16 cellular contexts compared by ENCODE assay signal in the genomic region with DNA sequence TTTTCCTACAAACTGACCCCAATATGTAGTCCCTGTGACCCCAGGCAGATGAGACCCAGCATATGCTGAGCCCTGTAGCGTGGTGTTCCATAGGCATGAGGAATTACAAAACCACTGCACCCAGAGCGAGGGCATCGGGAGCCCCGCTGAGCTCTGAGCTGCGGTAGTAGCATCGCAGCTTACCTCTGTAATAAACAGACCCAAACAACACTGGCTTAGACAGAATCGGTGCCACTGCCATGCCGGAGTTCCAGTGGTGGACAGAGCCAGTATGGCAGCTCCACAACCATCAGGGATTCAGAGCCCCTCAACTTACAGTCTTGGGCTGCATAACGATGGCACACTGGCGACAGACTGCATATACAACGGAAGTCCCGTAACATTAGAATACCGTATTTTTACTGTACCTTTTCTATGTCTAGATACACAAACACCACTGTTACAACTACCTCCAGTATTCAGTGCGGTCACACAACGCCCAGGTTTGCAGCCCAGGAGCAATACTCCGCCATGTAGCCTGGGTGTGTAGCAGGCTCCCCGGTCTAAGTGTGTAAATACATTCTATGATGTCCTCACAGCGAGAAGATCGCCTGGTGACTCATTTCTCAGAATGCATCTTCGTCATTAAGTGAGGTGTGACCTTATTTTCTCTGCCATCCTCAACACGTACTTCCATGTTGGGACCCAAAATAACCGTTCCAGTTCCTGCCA.
DNase-seq lines count a peak whose midpoint lies in the region; FAIRE-seq and TF ChIP-seq lines count a peak whose summit lies in the region.
"Had no signal": no experiment of that assay in that cellular context is flagged by ENCODE, and none has a peak within 500 bp of the region (broad histone marks: within the 10 kb centered on the region; RNA-seq: fewer than 3 reads in every experiment).

No MANE protein-coding gene starts in this region.

- H2BK15ac ChIP-seq in neuronal stem cell (ENCODE audit: low read length), result no peak overlapping the region

- FAIRE-seq in urothelium cell line (lab: Jason Lieb, UNC), result peak; percentile 63
- FAIRE-seq: A549, GM12892 had no signal

- H2AFZ ChIP-seq in neuronal stem cell (ENCODE audit: low read length), result peak overlapping the region; percentile 79

- H3K4me2 ChIP-seq in neuronal stem cell (ENCODE audit: insufficient read depth, low read length, poor library complexity, severe bottlenecking), result no peak overlapping the region
- H3K4me2 ChIP-seq: A549 had no signal

- no peak overlapping the region for H3K14ac ChIP-seq in neuronal stem cell (ENCODE audit: low read length)

- H3K23ac ChIP-seq in neuronal stem cell (ENCODE audit: low read depth, low read length, poor library complexity), result no peak overlapping the region

- no peaks in the 10 kb centered on the region for H3K79me1 ChIP-seq in neuronal stem cell (ENCODE audit: low read depth, low read length)

- no peak overlapping the region for H3K4me3 ChIP-seq in neuronal stem cell (ENCODE audit: low read length in 2 of 2)
- H3K4me3 ChIP-seq in SJCRH30, result no peak overlapping the region
- H3K4me3 ChIP-seq: A549 had no signal

- H3K27ac Mint-ChIP-seq in chondrocyte (ENCODE audit: unreplicated experiment), result no peak overlapping the region
- H3K27ac Mint-ChIP-seq: CD14-positive monocyte; CD8-positive, alpha-beta T cell had no signal

- H4K8ac ChIP-seq in neuronal stem cell (ENCODE audit: low read depth, low read length), result no peak overlapping the region

- no peak overlapping the region for H3K4ac ChIP-seq in neuronal stem cell (ENCODE audit: low read length)

- H3K4me1 ChIP-seq in neuronal stem cell (ENCODE audit: control insufficient read depth in 2 of 2, insufficient read depth in 1 of 2, low read depth in 1 of 2, low read length in 2 of 2) (no peaks in the 10 kb centered on the region), SJCRH30 (peaks cover 15% of the 10 kb centered on the region)

- H4K91ac ChIP-seq in neuronal stem cell (ENCODE audit: low read depth, low read length, poor library complexity), result no peak overlapping the region

- H3K27me3 ChIP-seq in neuronal stem cell (ENCODE audit: control insufficient read depth in 3 of 3, insufficient read depth in 3 of 3, low read depth in 1 of 3, low read length in 3 of 3), result no peaks in the 10 kb centered on the region
- H3K27me3 ChIP-seq in SJCRH30, result no peaks in the 10 kb centered on the region

- no peak for TF ChIP-seq CTCF in chondrocyte (IDR thresholded peaks at IDR 0.05)

- no peaks in the 10 kb centered on the region for H3K9me3 ChIP-seq in neuronal stem cell (replicated peaks in 1 of 2; ENCODE audit: control insufficient read depth in 2 of 2, insufficient read depth in 1 of 2, low read depth in 1 of 2, low read length in 2 of 2)
- no peaks in the 10 kb centered on the region for H3K9me3 ChIP-seq in SJCRH30 (replicated peaks)
- H3K9me3 ChIP-seq: A549, Caco-2 had no signal

- H3K9ac ChIP-seq in neuronal stem cell (ENCODE audit: low read depth, low read length, poor library complexity), result no peak overlapping the region

- no peak overlapping the region for H2BK120ac ChIP-seq in neuronal stem cell (ENCODE audit: low read depth, low read length)

- H3K27me3 Mint-ChIP-seq in chondrocyte (ENCODE audit: low read depth), result no peaks in the 10 kb centered on the region

- no CpG with 5 or more reads among the region's 22 CpGs for WGBS in neuronal stem cell (ENCODE audit: extremely low coverage in 2 of 2, insufficient read length in 2 of 2, insufficient replicate concordance in 1 of 2), 2 donors

- no peaks in the 10 kb centered on the region for H3K36me3 Mint-ChIP-seq in chondrocyte (ENCODE audit: low read depth)
- H3K36me3 Mint-ChIP-seq: CD14-positive monocyte; CD8-positive, alpha-beta T cell had no signal

- H3K36me3 ChIP-seq in neuronal stem cell (replicated peaks in 1 of 2; ENCODE audit: control insufficient read depth in 2 of 2, insufficient read depth in 2 of 2, low read length in 2 of 2) (no peaks in the 10 kb centered on the region), SJCRH30 (no peaks in the 10 kb centered on the region)

- no peak overlapping the region for H3K18ac ChIP-seq in neuronal stem cell (ENCODE audit: low read length)

- DNase-seq in OCI-M1 (lab: John Stamatoyannopoulos, UW) (peak; percentile 46), chondrocyte (ENCODE audit: low spot score) (peak; percentile 29), neuronal stem cell (ENCODE audit: low spot score) (no peak), urothelium cell line (ENCODE audit: low spot score) (no peak), NCI-H1105 (lab: John Stamatoyannopoulos, UW) (no peak), NCI-H345 treated with DMSO at 0.1 percent for 48 hours (lab: John Stamatoyannopoulos, UW; ENCODE audit: unreplicated experiment) (no peak), SJCRH30 (no peak)
- DNase-seq in activated CD8-positive, alpha-beta memory T cell treated with anti-CD3 and anti-CD28 coated beads, Interleukin-2, amount 50 U/mL, for 4 hours, result no peak
- DNase-seq: Caco-2; CD8-positive, alpha-beta T cell; DND-41; GDM1; IMR-90 had no signal

- no peak overlapping the region for H3K27ac ChIP-seq in neuronal stem cell (replicated peaks; ENCODE audit: low read length)
- H3K27ac ChIP-seq in SJCRH30, result no peak overlapping the region
- H3K27ac ChIP-seq: A549 had no signal

- no peak overlapping the region for H3K4me3 Mint-ChIP-seq in chondrocyte (ENCODE audit: unreplicated experiment)
- H3K4me3 Mint-ChIP-seq: CD14-positive monocyte; CD8-positive, alpha-beta T cell had no signal

- no peak overlapping the region for H2BK5ac ChIP-seq in neuronal stem cell (ENCODE audit: low read length)

- no peaks in the 10 kb centered on the region for H3K9me3 Mint-ChIP-seq in chondrocyte (ENCODE audit: low read depth)
- H3K9me3 Mint-ChIP-seq: CD8-positive, alpha-beta T cell had no signal

- no peak overlapping the region for H2BK12ac ChIP-seq in neuronal stem cell (ENCODE audit: low read length)

- H2AK5ac ChIP-seq in neuronal stem cell (ENCODE audit: low read depth, low read length), result no peak overlapping the region

- H3K4me1 Mint-ChIP-seq in chondrocyte (ENCODE audit: low read depth), result no peaks in the 10 kb centered on the region
- H3K4me1 Mint-ChIP-seq: CD14-positive monocyte had no signal

Comparison
In these comparisons a context has a peak if more than half of its experiments do, and no peak if none do; other contexts are left out.
1. DNase-seq: peak in OCI-M1 (single experiment) and chondrocyte (single experiment); none in neuronal stem cell (single experiment), urothelium cell line (single experiment), NCI-H1105 (single experiment), NCI-H345 treated with DMSO at 0.1 percent for 48 hours (single experiment), SJCRH30 (0 of 2) and activated CD8-positive, alpha-beta memory T cell treated with anti-CD3 and anti-CD28 coated beads, Interleukin-2, amount 50 U/mL, for 4 hours (single experiment).